Comparison of ENCODE assay signal across 1 cellular context in genomic region chr1:160101037-160101716, GRCh38.
A peak's percentile ranks its signal among the peaks of the same experiment; 100 is the strongest.
TF ChIP-seq lines count a peak whose summit lies in the region.

No MANE protein-coding gene starts in this region.

TF ChIP-seq in HepG2, 621 proteins besides CTCF, POLR2A, EP300 and RAD21 (continued from another document and continues in another):
- no peak for TF ChIP-seq ZC3H13 (CRISPR knock-in tag; IDR thresholded peaks at IDR 0.05)
- TF ChIP-seq MXD4 (CRISPR knock-in tag; IDR thresholded peaks at IDR 0.05) = peak; percentile 48; the same call in 1 of the 2 replicates
- TF ChIP-seq ZNF761 (CRISPR knock-in tag; conservative IDR thresholded peaks at IDR 0.05) = no peak
- no peak for TF ChIP-seq ZBTB4 (CRISPR knock-in tag; IDR thresholded peaks at IDR 0.05; ENCODE audit: borderline replicate concordance)
- no peak for TF ChIP-seq DDIT3 (CRISPR knock-in tag; IDR thresholded peaks at IDR 0.05)
- TF ChIP-seq PHF8 (CRISPR knock-in tag; IDR thresholded peaks at IDR 0.05) = no peak
- no peak for TF ChIP-seq MYNN (CRISPR knock-in tag; IDR thresholded peaks at IDR 0.05; ENCODE audit: low read depth)
- TF ChIP-seq ZNF580 (CRISPR knock-in tag; IDR thresholded peaks at IDR 0.05; ENCODE audit: borderline replicate concordance, low read depth) = no peak
- TF ChIP-seq NFKBIZ (CRISPR knock-in tag; IDR thresholded peaks at IDR 0.05) = no peak
- TF ChIP-seq PRDM10 (CRISPR knock-in tag; IDR thresholded peaks at IDR 0.05; ENCODE audit: low read depth) = no peak
- 0 out of 2 replicates have a peak, but pooled peaks have one; percentile 55 for TF ChIP-seq ZNF503 (CRISPR knock-in tag; IDR thresholded peaks at IDR 0.05)
- no peak for TF ChIP-seq ZNF280D (CRISPR knock-in tag; IDR thresholded peaks at IDR 0.05)
- TF ChIP-seq THRA (CRISPR knock-in tag; IDR thresholded peaks at IDR 0.05; ENCODE audit: borderline replicate concordance) = no peak
- TF ChIP-seq ZNF496 (CRISPR knock-in tag; IDR thresholded peaks at IDR 0.05; ENCODE audit: insufficient replicate concordance) = no peak
- TF ChIP-seq GMEB2 (CRISPR knock-in tag; IDR thresholded peaks at IDR 0.05; ENCODE audit: low read depth) = no peak
- no peak for TF ChIP-seq PCBP2 (optimal IDR thresholded peaks at IDR 0.05; ENCODE audit: low read depth, low read length, poor library complexity, severe bottlenecking)
- TF ChIP-seq TEF (CRISPR knock-in tag; IDR thresholded peaks at IDR 0.05) = peak; percentile 100
- no peak for TF ChIP-seq CHD2 (IDR thresholded peaks at IDR 0.05; ENCODE audit: low read depth, low read length)
- peak; percentile 37; the same call in 1 of the 2 replicates for TF ChIP-seq SOX5 (CRISPR knock-in tag; IDR thresholded peaks at IDR 0.05; ENCODE audit: borderline replicate concordance)
- TF ChIP-seq ZFP36L1 (CRISPR knock-in tag; IDR thresholded peaks at IDR 0.05) = no peak
- TF ChIP-seq CEBPG (CRISPR knock-in tag; IDR thresholded peaks at IDR 0.05) = peak; percentile 39; the same call in 1 of the 2 replicates
- TF ChIP-seq ZHX1 (CRISPR knock-in tag; IDR thresholded peaks at IDR 0.05; ENCODE audit: low read depth) = no peak
- TF ChIP-seq ZBTB7A (CRISPR knock-in tag; IDR thresholded peaks at IDR 0.05) = no peak
- no peak for TF ChIP-seq DBP (CRISPR knock-in tag; IDR thresholded peaks at IDR 0.05; ENCODE audit: not compliant biosample characterization)
- TF ChIP-seq SRY (CRISPR knock-in tag; IDR thresholded peaks at IDR 0.05) = no peak
- no peak for TF ChIP-seq STAT6 (CRISPR knock-in tag; IDR thresholded peaks at IDR 0.05; ENCODE audit: borderline replicate concordance)
- TF ChIP-seq ZNF691 (CRISPR knock-in tag; IDR thresholded peaks at IDR 0.05; ENCODE audit: borderline replicate concordance, low read depth) = no peak
